In the genomic region with DNA sequence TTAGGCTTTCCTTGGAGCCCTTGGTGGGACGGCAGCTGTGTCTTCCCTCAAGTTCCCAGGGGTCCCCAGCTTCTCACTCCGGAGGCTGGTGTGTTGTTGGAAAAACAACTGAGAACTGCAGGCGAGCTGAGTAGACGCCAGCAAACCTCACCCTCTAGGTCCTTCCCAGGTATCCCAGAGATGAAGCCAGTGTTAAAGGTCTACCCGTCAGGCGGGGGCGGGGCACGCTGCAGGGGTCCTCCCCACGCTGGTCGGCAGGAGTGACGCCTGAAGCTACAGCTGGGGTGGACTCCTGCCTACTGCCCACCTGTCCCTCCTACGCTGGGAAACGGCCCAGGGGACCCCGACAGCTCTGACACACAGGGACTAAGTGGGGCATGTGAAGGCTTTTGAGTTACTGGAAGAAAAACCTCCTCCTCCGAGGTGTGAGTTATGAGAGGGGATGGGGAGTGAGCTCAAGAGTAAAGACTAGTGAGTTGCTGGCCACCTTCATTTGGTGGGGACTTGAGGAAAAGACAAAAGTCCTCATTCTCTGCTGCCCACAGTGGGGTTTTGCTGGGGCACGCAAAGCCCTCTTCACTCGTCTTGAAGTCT, we compare ENCODE assay signal across 26 cellular contexts.
"Had no signal": no experiment of that assay in that cellular context is flagged by ENCODE, and none has a peak within 500 bp of the region (broad histone marks: within the 10 kb centered on the region; RNA-seq: fewer than 3 reads in every experiment).

No MANE protein-coding gene starts in this region.

- H3K4me3 ChIP-seq: SK-N-MC had no signal

- H3K36me3 Mint-ChIP-seq: activated naive CD4-positive, alpha-beta T cell treated with anti-CD3 and anti-CD28 coated beads, Interleukin-2, amount 10 ng/mL, durations not matched to agents 7 days and 5 days; activated naive CD8-positive, alpha-beta T cell treated with anti-CD3 and anti-CD28 coated beads for 36 hours had no signal

- H3K9me3 Mint-ChIP-seq: activated CD4-positive, alpha-beta memory T cell treated with anti-CD3 and anti-CD28 coated beads, Interleukin-2, amount 10 ng/mL, durations not matched to agents 7 days and 5 days; activated naive CD8-positive, alpha-beta T cell treated with anti-CD3 and anti-CD28 coated beads for 36 hours had no signal

- H3K27ac ChIP-seq: brain microvascular endothelial cell, RWPE1, SK-N-MC, VCaP had no signal

- H3K4me3 Mint-ChIP-seq: activated CD4-positive, alpha-beta memory T cell treated with anti-CD3 and anti-CD28 coated beads, Interleukin-2, amount 10 ng/mL, durations not matched to agents 7 days and 5 days; activated naive CD4-positive, alpha-beta T cell treated with anti-CD3 and anti-CD28 coated beads, Interleukin-2, amount 10 ng/mL, durations not matched to agents 7 days and 5 days; activated naive CD8-positive, alpha-beta T cell treated with anti-CD3 and anti-CD28 coated beads for 36 hours; activated T-cell treated with anti-CD3 and anti-CD28 coated beads, Interleukin-2, amount 50 U/mL, for 72 hours had no signal

- ATAC-seq: activated T-cell treated with anti-CD3 and anti-CD28 coated beads, Interleukin-2, amount 50 U/mL, for 72 hours; Panc1 had no signal

- DNase-seq: activated CD4-positive, alpha-beta memory T cell treated with anti-CD3 and anti-CD28 coated beads, Interleukin-2, amount 10 ng/mL, durations not matched to agents 7 days and 5 days; activated CD4-positive, alpha-beta T cell treated with anti-CD3 and anti-CD28 coated beads, Interleukin-2, amount 50 U/mL, for 1 hour; activated CD4-positive, CD25-positive, alpha-beta regulatory T cell; activated gamma-delta T cell treated with Interleukin-2 at 50 U/mL for 16 hours; activated naive CD4-positive, alpha-beta T cell treated with anti-CD3 and anti-CD28 coated beads, Interleukin-2, amount 10 ng/mL, durations not matched to agents 7 days and 5 days; activated naive CD8-positive, alpha-beta T cell treated with anti-CD3 and anti-CD28 coated beads for 36 hours; activated T-cell treated with anti-CD3 and anti-CD28 coated beads, Interleukin-2, amount 50 U/mL, for 72 hours; brain microvascular endothelial cell; caudate nucleus; Kasumi-1; KBM-7; NCI-H1105 treated with DMSO at 0.1 percent for 48 hours; NCI-H1436 treated with DMSO at 0.1 percent for 48 hours; NCI-H187; NCI-H2081; NCI-H510A treated with DMSO at 0.1 percent for 48 hours; NCI-H69; NK-92 treated with Interleukin-12 subunit alpha and Interleukin-12 subunit beta, amount 100 ng/mL, for 24 hours; OCI-M1; SHP77; T-helper 1 cell had no signal

- H3K27ac Mint-ChIP-seq: activated CD4-positive, alpha-beta memory T cell treated with anti-CD3 and anti-CD28 coated beads, Interleukin-2, amount 10 ng/mL, durations not matched to agents 7 days and 5 days; activated naive CD4-positive, alpha-beta T cell treated with anti-CD3 and anti-CD28 coated beads, Interleukin-2, amount 10 ng/mL, durations not matched to agents 7 days and 5 days; activated naive CD8-positive, alpha-beta T cell treated with anti-CD3 and anti-CD28 coated beads for 36 hours; activated T-cell treated with anti-CD3 and anti-CD28 coated beads, Interleukin-2, amount 50 U/mL, for 72 hours; activated T-helper 2 cell treated with anti-CD3 and anti-CD28 coated beads, Interferon-gamma antibody, Interleukin-2, Interleukin-4, amounts not matched to agents 10 μg/mL and 5 μg/mL and 100 μg/mL, durations not matched to agents 14 hours and 24 hours and 36 hours had no signal

- H3K4me1 Mint-ChIP-seq: activated CD4-positive, alpha-beta memory T cell treated with anti-CD3 and anti-CD28 coated beads, Interleukin-2, amount 10 ng/mL, durations not matched to agents 7 days and 5 days had no signal

- H3K36me3 ChIP-seq: brain microvascular endothelial cell had no signal
